23 cellular contexts compared by ENCODE assay signal in the genomic region with DNA sequence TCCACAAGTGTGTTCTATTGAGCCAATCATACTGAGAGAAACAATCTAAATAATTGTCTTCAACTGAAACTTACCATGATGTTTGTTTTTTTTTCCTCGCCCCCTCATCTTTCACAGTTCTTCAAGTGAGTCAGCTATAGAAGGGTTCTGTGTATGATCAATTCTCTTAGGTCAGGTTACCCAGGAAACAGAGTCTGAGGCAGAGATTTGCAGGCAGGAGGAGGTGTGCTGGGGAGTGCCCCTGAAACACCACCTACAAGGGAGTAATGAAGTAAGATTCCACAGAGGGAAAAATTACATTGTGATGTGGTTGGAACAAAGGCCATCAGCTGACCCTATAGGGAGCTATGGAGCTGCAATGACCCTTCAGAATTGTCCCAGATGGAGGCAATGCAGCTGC.
DNase-seq lines count a peak whose midpoint lies in the region; ATAC-seq and TF ChIP-seq lines count a peak whose summit lies in the region.
"Had no signal": no experiment of that assay in that cellular context is flagged by ENCODE, and none has a peak within 500 bp of the region (broad histone marks: within the 10 kb centered on the region; RNA-seq: fewer than 3 reads in every experiment).

No MANE protein-coding gene starts in this region.

- WGBS in ectodermal cell, 2 experiments, result 71% methylated on average over 1 of the region's 1 CpG; no CpG with 5 or more reads in 1 of the 2 experiments

- no peak overlapping the region for H3K4me3 ChIP-seq in ectodermal cell (ENCODE audit: insufficient read depth, low read depth, low read length)
- no peak overlapping the region for H3K4me3 ChIP-seq in neural cell (ENCODE audit: low read length)
- H3K4me3 ChIP-seq: PC-9 had no signal

- TF ChIP-seq RAD21 in neural cell (conservative IDR thresholded peaks at IDR 0.05), result no peak

- ATAC-seq in GM21528 (IDR thresholded peaks at IDR 0.05; ENCODE audit: low FRiP score, unreplicated experiment), result no peak

- H3K9me3 ChIP-seq in ectodermal cell (ENCODE audit: control insufficient read depth, low read length), result no peaks in the 10 kb centered on the region
- H3K9me3 ChIP-seq in neural cell (ENCODE audit: low read length), result no peaks in the 10 kb centered on the region

- no peak for TF ChIP-seq EP300 in neural cell (conservative IDR thresholded peaks at IDR 0.05; ENCODE audit: poor library complexity, severe bottlenecking)

- H3K27me3 ChIP-seq in ectodermal cell (ENCODE audit: control insufficient read depth, insufficient read depth, low read length, poor library complexity, severe bottlenecking) (no peaks in the 10 kb centered on the region), neural cell (ENCODE audit: insufficient read depth, low read depth, low read length) (no peaks in the 10 kb centered on the region)

- H4K20me1 ChIP-seq in neural cell (ENCODE audit: insufficient read depth), result no peaks in the 10 kb centered on the region

- H3K4me1 ChIP-seq in ectodermal cell (ENCODE audit: control insufficient read depth, insufficient read depth, low read length), result no peaks in the 10 kb centered on the region

- H2AFZ ChIP-seq in neural cell (ENCODE audit: low read depth, low read length), result no peak overlapping the region
- H2AFZ ChIP-seq: PC-9 had no signal

- TF ChIP-seq CTCF in neural cell (IDR thresholded peaks at IDR 0.05; ENCODE audit: poor library complexity, severe bottlenecking) (no peak), GM20000 (IDR thresholded peaks at IDR 0.05; ENCODE audit: extremely low read depth, missing control alignments) (no peak)

- DNase-seq in NCI-H748 (lab: John Stamatoyannopoulos, UW; ENCODE audit: unreplicated experiment), result peak; percentile 5
- DNase-seq in NCI-H748 treated with DMSO at 0.1 percent for 48 hours (lab: John Stamatoyannopoulos, UW), result no peak
- no peak for DNase-seq in GM20000 (ENCODE audit: low spot score)
- DNase-seq in stimulated activated CD4-positive, alpha-beta T cell treated with anti-CD3 and anti-CD28 coated beads, Interleukin-4, amount 100 ng/mL, for 4 hours, result no peak
- DNase-seq: 8988T; AML-193; CD8-positive, alpha-beta memory T cell; DMS53; GDM1; H9; HFFc6; Karpas-422; NCI-H1694; NCI-H2081; NCI-H446; NCI-H526 treated with DMSO at 0.1 percent for 48 hours; PC-9; RPMI8226; SHP77 had no signal

- H3K9ac ChIP-seq in neural cell (ENCODE audit: low read length), result no peak overlapping the region

- H3F3A ChIP-seq in neural cell (ENCODE audit: insufficient read depth, low read length, poor library complexity, severe bottlenecking), result no peaks in the 10 kb centered on the region

- H3K27ac ChIP-seq in ectodermal cell (ENCODE audit: insufficient read depth, low read depth, low read length, poor library complexity, severe bottlenecking) (peak overlapping the region; percentile 65), neural cell (ENCODE audit: low read length) (peak overlapping the region; percentile 1)
- H3K27ac ChIP-seq: C4-2B, PC-9 had no signal

- H3K4me2 ChIP-seq in neural cell (ENCODE audit: low read length), result no peak overlapping the region
- H3K4me2 ChIP-seq: PC-9 had no signal

- H3K9me2 ChIP-seq in neural cell (ENCODE audit: insufficient read depth, low read length), result no peaks in the 10 kb centered on the region

- H3K36me3 ChIP-seq in ectodermal cell (ENCODE audit: control insufficient read depth, insufficient read depth, low read length) (no peaks in the 10 kb centered on the region), neural cell (ENCODE audit: insufficient read depth, low read length) (no peaks in the 10 kb centered on the region)

- no peaks in the 10 kb centered on the region for H3K79me2 ChIP-seq in neural cell (replicated peaks; ENCODE audit: insufficient read depth, low read length)

TF ChIP-seq in neural cell, 6 proteins besides CTCF, POLR2A, EP300 and RAD21:
- TF ChIP-seq TAF1 (IDR thresholded peaks at IDR 0.05; ENCODE audit: low read depth), result no peak
- no peak for TF ChIP-seq EZH2 (IDR thresholded peaks at IDR 0.05; ENCODE audit: borderline replicate concordance, insufficient read depth, low read length, poor library complexity, severe bottlenecking)
- no peak for TF ChIP-seq POLR2AphosphoS5 (IDR thresholded peaks at IDR 0.05)
- TF ChIP-seq, protein P1, sequence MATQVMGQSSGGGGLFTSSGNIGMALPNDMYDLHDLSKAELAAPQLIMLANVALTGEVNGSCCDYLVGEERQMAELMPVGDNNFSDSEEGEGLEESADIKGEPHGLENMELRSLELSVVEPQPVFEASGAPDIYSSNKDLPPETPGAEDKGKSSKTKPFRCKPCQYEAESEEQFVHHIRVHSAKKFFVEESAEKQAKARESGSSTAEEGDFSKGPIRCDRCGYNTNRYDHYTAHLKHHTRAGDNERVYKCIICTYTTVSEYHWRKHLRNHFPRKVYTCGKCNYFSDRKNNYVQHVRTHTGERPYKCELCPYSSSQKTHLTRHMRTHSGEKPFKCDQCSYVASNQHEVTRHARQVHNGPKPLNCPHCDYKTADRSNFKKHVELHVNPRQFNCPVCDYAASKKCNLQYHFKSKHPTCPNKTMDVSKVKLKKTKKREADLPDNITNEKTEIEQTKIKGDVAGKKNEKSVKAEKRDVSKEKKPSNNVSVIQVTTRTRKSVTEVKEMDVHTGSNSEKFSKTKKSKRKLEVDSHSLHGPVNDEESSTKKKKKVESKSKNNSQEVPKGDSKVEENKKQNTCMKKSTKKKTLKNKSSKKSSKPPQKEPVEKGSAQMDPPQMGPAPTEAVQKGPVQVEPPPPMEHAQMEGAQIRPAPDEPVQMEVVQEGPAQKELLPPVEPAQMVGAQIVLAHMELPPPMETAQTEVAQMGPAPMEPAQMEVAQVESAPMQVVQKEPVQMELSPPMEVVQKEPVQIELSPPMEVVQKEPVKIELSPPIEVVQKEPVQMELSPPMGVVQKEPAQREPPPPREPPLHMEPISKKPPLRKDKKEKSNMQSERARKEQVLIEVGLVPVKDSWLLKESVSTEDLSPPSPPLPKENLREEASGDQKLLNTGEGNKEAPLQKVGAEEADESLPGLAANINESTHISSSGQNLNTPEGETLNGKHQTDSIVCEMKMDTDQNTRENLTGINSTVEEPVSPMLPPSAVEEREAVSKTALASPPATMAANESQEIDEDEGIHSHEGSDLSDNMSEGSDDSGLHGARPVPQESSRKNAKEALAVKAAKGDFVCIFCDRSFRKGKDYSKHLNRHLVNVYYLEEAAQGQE (IDR thresholded peaks at IDR 0.05; ENCODE audit: borderline replicate concordance), result no peak
- TF ChIP-seq SMC3 (conservative IDR thresholded peaks at IDR 0.05; ENCODE audit: poor library complexity), result no peak
- TF ChIP-seq MXI1 (conservative IDR thresholded peaks at IDR 0.05; ENCODE audit: poor library complexity, severe bottlenecking), result no peak
